In genomic region chr21:42228709-42229220, GRCh38 we compare ENCODE assay signal across 9 cellular contexts. TPM values are rescaled to one million over a fixed set of nuclear protein-coding genes. Genes with fewer than 3 reads are reported as not detected.
DNase-seq lines count a peak whose midpoint lies in the region; ATAC-seq and TF ChIP-seq lines count a peak whose summit lies in the region.
"Had no signal": no experiment of that assay in that cellular context is flagged by ENCODE, and none has a peak within 500 bp of the region (broad histone marks: within the 10 kb centered on the region; RNA-seq: fewer than 3 reads in every experiment).

No MANE protein-coding gene starts in this region.

- ATAC-seq in gastrocnemius medialis = no peak
- no peak for ATAC-seq in WTC11

- H3K79me2 ChIP-seq in DOHH2 (ENCODE audit: control insufficient read depth, low read length) = no peaks in the 10 kb centered on the region

- H3F3A ChIP-seq in DOHH2 (ENCODE audit: control insufficient read depth, insufficient read depth) = peaks cover 12% of the 10 kb centered on the region

- H3K36me3 Mint-ChIP-seq in WTC11 (no peaks in the 10 kb centered on the region), osteocyte (ENCODE audit: unreplicated experiment) (peaks cover 9% of the 10 kb centered on the region)

- POLR2A ChIA-PET in WTC11 (lab: Charles Lee) = interaction anchor here (0.8 to 1.1 kb wide), 2 partner anchors 9 to 10 kb away, joined by 3 read pairs; partner anchors contain the start of gene ABCG1

- H3K4me3 ChIP-seq in DOHH2 (ENCODE audit: low read length) = no peak overlapping the region
- no peak overlapping the region for H3K4me3 ChIP-seq in Peyer's patch
- no peak overlapping the region for H3K4me3 ChIP-seq in gastrocnemius medialis
- H3K4me3 ChIP-seq: uterus had no signal

- CTCF ChIA-PET in WTC11 (lab: Charles Lee) = interaction anchor here (0.7 kb wide), 1 partner anchor 30 kb away, joined by 3 read pairs; no protein-coding TSS in a partner anchor

- H3K36me3 ChIP-seq in DOHH2 (ENCODE audit: control insufficient read depth, low read length) (peaks cover 5% of the 10 kb centered on the region), Peyer's patch (peaks cover 0 to 5% (median 0%) of the 10 kb centered on the region in 3 donors), gastrocnemius medialis (no peaks in the 10 kb centered on the region)
- H3K36me3 ChIP-seq: uterus had no signal

- in situ Hi-C loops in gastrocnemius medialis (cut with MboI; ENCODE audit: low sequenced_read_pairs in 4 of 4) = no loop called here

- no peak for TF ChIP-seq CTCF in DOHH2 (IDR thresholded peaks at IDR 0.05; ENCODE audit: low read depth, low read length, poor library complexity, severe bottlenecking)
- TF ChIP-seq CTCF in Peyer's patch (IDR thresholded peaks at IDR 0.05) = no peak
- TF ChIP-seq CTCF in gastrocnemius medialis (IDR thresholded peaks at IDR 0.05 in 4 of 5, conservative IDR thresholded peaks at IDR 0.05 in 1 of 5) = no peak
- TF ChIP-seq CTCF in WTC11 (IDR thresholded peaks at IDR 0.05) = no peak
- TF ChIP-seq CTCF in osteocyte (IDR thresholded peaks at IDR 0.05) = no peak

- H3K4me3 Mint-ChIP-seq in WTC11 (no peak overlapping the region), osteocyte (ENCODE audit: unreplicated experiment) (no peak overlapping the region)

- intact Hi-C loops in gastrocnemius medialis (cut with DNase I; ENCODE audit: low total_unique reads) = no loop called here

- peaks cover 11% of the 10 kb centered on the region for H3K27me3 Mint-ChIP-seq in WTC11 (ENCODE audit: low read depth)
- peaks cover 25% of the 10 kb centered on the region for H3K27me3 Mint-ChIP-seq in osteocyte (ENCODE audit: unreplicated experiment)

- H3K4me1 Mint-ChIP-seq in WTC11 = peaks cover 9% of the 10 kb centered on the region
- peaks cover 28% of the 10 kb centered on the region for H3K4me1 Mint-ChIP-seq in osteocyte (ENCODE audit: unreplicated experiment)

- H3K9me3 ChIP-seq in DOHH2 (ENCODE audit: control insufficient read depth, insufficient read depth, low read length) = no peaks in the 10 kb centered on the region
- no peaks in the 10 kb centered on the region for H3K9me3 ChIP-seq in Peyer's patch
- H3K9me3 ChIP-seq in gastrocnemius medialis = no peaks in the 10 kb centered on the region
- H3K9me3 ChIP-seq: uterus had no signal

- no peaks in the 10 kb centered on the region for H3K9me2 ChIP-seq in DOHH2 (replicated peaks; ENCODE audit: control insufficient read depth, low read length)

- H3K27me3 ChIP-seq in DOHH2 (ENCODE audit: control insufficient read depth, low read length) = peaks cover 6% of the 10 kb centered on the region
- no peaks in the 10 kb centered on the region for H3K27me3 ChIP-seq in Peyer's patch
- no peaks in the 10 kb centered on the region for H3K27me3 ChIP-seq in gastrocnemius medialis
- H3K27me3 ChIP-seq: uterus had no signal

- no peaks in the 10 kb centered on the region for H4K20me1 ChIP-seq in DOHH2 (ENCODE audit: control insufficient read depth, insufficient read depth, low read depth, low read length)

- peak overlapping the region; percentile 35 for H3K4me2 ChIP-seq in DOHH2 (ENCODE audit: low read length)

- H3K27ac Mint-ChIP-seq in WTC11 (no peak overlapping the region), osteocyte (ENCODE audit: unreplicated experiment) (no peak overlapping the region)

- H3K9me3 Mint-ChIP-seq in WTC11 = no peaks in the 10 kb centered on the region
- H3K9me3 Mint-ChIP-seq in osteocyte (ENCODE audit: unreplicated experiment) = no peaks in the 10 kb centered on the region

- peak in 1 of 3 donors; percentile 42 for DNase-seq in Peyer's patch
- no peak for DNase-seq in epithelial cell of prostate (ENCODE audit: low read depth, low spot score)
- DNase-seq in gastrocnemius medialis = no peak
- no peak for DNase-seq in WTC11 (ENCODE audit: low spot score)
- DNase-seq in osteocyte (ENCODE audit: extremely low spot score, unreplicated experiment) = no peak
- DNase-seq in activated CD8-positive, alpha-beta memory T cell treated with anti-CD3 and anti-CD28 coated beads, Interleukin-2, amount 50 U/mL, for 4 hours = no peak
- DNase-seq: DMS79 treated with DMSO at 0.1 percent for 48 hours had no signal

- H3K27ac ChIP-seq in DOHH2 (ENCODE audit: low read depth, low read length) (no peak overlapping the region), Peyer's patch (peak overlapping the region; percentile 47 to 80 (median 71)), epithelial cell of prostate (peak overlapping the region; percentile 81), gastrocnemius medialis (peak overlapping the region; percentile 82 to 99 (median 91))
- H3K27ac ChIP-seq: uterus had no signal

- TF ChIP-seq POLR2A in Peyer's patch (IDR thresholded peaks at IDR 0.05) = no peak
- no peak for TF ChIP-seq POLR2A in gastrocnemius medialis (IDR thresholded peaks at IDR 0.05)

- peaks cover 40% of the 10 kb centered on the region for H3K4me1 ChIP-seq in DOHH2 (ENCODE audit: control insufficient read depth, low read length)
- H3K4me1 ChIP-seq in Peyer's patch = peaks cover 23 to 57% (median 38%) of the 10 kb centered on the region in 4 donors
- H3K4me1 ChIP-seq in gastrocnemius medialis = peaks cover 59 to 60% of the 10 kb centered on the region in 2 donors

TF ChIP-seq in WTC11, 78 proteins besides CTCF, POLR2A, EP300 and RAD21 (continues in another document):
- TF ChIP-seq ERG (CRISPR knock-in tag; IDR thresholded peaks at IDR 0.05) (no peak), JAZF1 (CRISPR knock-in tag; IDR thresholded peaks at IDR 0.05) (no peak), EMX1 (CRISPR knock-in tag; IDR thresholded peaks at IDR 0.05) (no peak), MLX (CRISPR knock-in tag; IDR thresholded peaks at IDR 0.05) (no peak), CBFB (CRISPR knock-in tag; IDR thresholded peaks at IDR 0.05; ENCODE audit: low read depth) (no peak), ATF1 (CRISPR knock-in tag; IDR thresholded peaks at IDR 0.05) (no peak), NR3C1 (CRISPR knock-in tag; conservative IDR thresholded peaks at IDR 0.05; ENCODE audit: low read depth) (no peak), SP1 (CRISPR knock-in tag; conservative IDR thresholded peaks at IDR 0.05) (no peak), RELA (CRISPR knock-in tag; IDR thresholded peaks at IDR 0.05; ENCODE audit: borderline replicate concordance) (no peak), ATF3 (CRISPR knock-in tag; conservative IDR thresholded peaks at IDR 0.05) (no peak), ARID4B (CRISPR knock-in tag; IDR thresholded peaks at IDR 0.05; ENCODE audit: borderline replicate concordance) (no peak), ESRRA (CRISPR knock-in tag; IDR thresholded peaks at IDR 0.05; ENCODE audit: borderline replicate concordance) (no peak), MXD4 (CRISPR knock-in tag; IDR thresholded peaks at IDR 0.05; ENCODE audit: borderline replicate concordance) (no peak), TP53 (CRISPR knock-in tag; IDR thresholded peaks at IDR 0.05) (no peak)

RNA-seq across cellular contexts. Expression of gene ABCG1, which starts 9.8 kb away (rescaled TPM):
- 10 to 100 TPM; 33.0 to 68.5 (median 40.8) TPM for total RNA-seq in Peyer's patch
- total RNA-seq in gastrocnemius medialis = 10 to 100 TPM in 2 of 4 donors, 1 to 10 TPM in 2; 3.4 to 43.3 (median 10.3) TPM
- total RNA-seq in WTC11 (2021) = 2.9 to 4.0 TPM (median 3.7 TPM) in 3 replicates
- total RNA-seq in osteocyte = 16.5 TPM in 2 replicates
